Comparison of ENCODE assay signal across 11 cellular contexts in genomic region chr3:58986654-58987053, GRCh38.
"Had no signal": no experiment of that assay in that cellular context is flagged by ENCODE, and none has a peak within 500 bp of the region (broad histone marks: within the 10 kb centered on the region; RNA-seq: fewer than 3 reads in every experiment).

No MANE protein-coding gene starts in this region.

- FAIRE-seq: H1, H54 had no signal

- H3K27ac Mint-ChIP-seq: GM23338, H9, HFFc6 had no signal

- H3K4me2 ChIP-seq: GM23338 had no signal

- H3K9ac ChIP-seq: GM23248 had no signal

- H3K4me1 ChIP-seq: HAP-1 had no signal

- DNase-seq: GM23248, GOT3, H7, H9, HCEC 1CT, HFFc6 had no signal

- H3K9me3 Mint-ChIP-seq: GM23338 had no signal

- H3K4me3 Mint-ChIP-seq: GM23338, H9, HFFc6 had no signal

- ATAC-seq: GM23338, HCT116 had no signal

- H3K4me3 ChIP-seq: GM23248, GM23338, HAP-1 had no signal

- H2AFZ ChIP-seq: GM23248, GM23338 had no signal

- H3K9me3 ChIP-seq: HAP-1 had no signal

- H3K27ac ChIP-seq: GM23248 had no signal

- H3K36me3 ChIP-seq: HAP-1 had no signal

- H3K4me1 Mint-ChIP-seq: GM23338 had no signal
